In the genomic region with DNA sequence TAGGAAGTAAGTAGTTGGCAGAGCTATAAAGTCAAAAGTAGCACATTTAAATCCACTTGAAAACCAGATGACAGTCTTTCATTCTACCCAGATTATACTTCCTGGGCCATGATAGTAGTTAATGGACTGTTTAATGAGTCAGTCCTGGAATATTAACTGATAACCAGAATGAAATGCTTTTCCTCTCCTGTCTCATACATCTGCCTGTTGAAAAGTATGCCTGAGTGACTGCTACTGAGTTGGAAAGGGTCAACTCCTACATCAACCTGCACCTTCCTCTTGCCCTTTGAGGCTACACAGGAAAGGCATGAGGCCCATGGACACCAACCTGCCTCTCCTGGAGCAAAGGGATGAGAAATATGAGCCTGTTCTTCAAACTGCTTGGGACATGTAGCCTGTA, we compare ENCODE assay signal across 25 cellular contexts. TPM values are rescaled to one million over a fixed set of nuclear protein-coding genes. Genes with fewer than 3 reads are reported as not detected.
"Had no signal": no experiment of that assay in that cellular context is flagged by ENCODE, and none has a peak within 500 bp of the region (broad histone marks: within the 10 kb centered on the region; RNA-seq: fewer than 3 reads in every experiment).

No MANE protein-coding gene starts in this region.

- H3K36me3 Mint-ChIP-seq: immature natural killer cell; naive B cell; stimulated activated naive B cell treated with anti-CD40 and anti-IgM and Interleukin-4, amounts not matched to agents 10 μg/mL and 1 μg/mL and 100 μg/mL, for 72 hours had no signal

- H3K27ac ChIP-seq: epithelial cell of prostate, esophagus muscularis mucosa, gastrocnemius medialis, left lung, parathyroid adenoma, prostate gland, sigmoid colon, skin epidermis, thoracic aorta, transverse colon had no signal

- H3K4me1 Mint-ChIP-seq: immature natural killer cell; naive B cell; nephron; stimulated activated naive B cell treated with anti-CD40 and anti-IgM and Interleukin-4, amounts not matched to agents 10 μg/mL and 1 μg/mL and 100 μg/mL, for 72 hours; stimulated activated naive CD8-positive, alpha-beta T cell treated with anti-CD3 and anti-CD28 coated beads, Interleukin-15, amount 100 ng/mL, for 72 hours had no signal

- H3K27ac Mint-ChIP-seq: effector memory CD8-positive, alpha-beta T cell; naive B cell; nephron; stimulated activated naive B cell treated with anti-CD40 and anti-IgM and Interleukin-4, amounts not matched to agents 10 μg/mL and 1 μg/mL and 100 μg/mL, for 72 hours; stimulated activated naive CD8-positive, alpha-beta T cell treated with anti-CD3 and anti-CD28 coated beads, Interleukin-15, amount 100 ng/mL, for 72 hours had no signal

- H2AFZ ChIP-seq: parathyroid adenoma had no signal

- H3K9ac ChIP-seq: parathyroid adenoma had no signal

- H3K4me3 Mint-ChIP-seq: effector memory CD8-positive, alpha-beta T cell; immature natural killer cell; naive B cell; nephron; stimulated activated naive B cell treated with anti-CD40 and anti-IgM and Interleukin-4, amounts not matched to agents 10 μg/mL and 1 μg/mL and 100 μg/mL, for 72 hours; stimulated activated naive CD8-positive, alpha-beta T cell treated with anti-CD3 and anti-CD28 coated beads, Interleukin-15, amount 100 ng/mL, for 72 hours had no signal

- H3K27me3 Mint-ChIP-seq: stimulated activated naive B cell treated with anti-CD40 and anti-IgM and Interleukin-4, amounts not matched to agents 10 μg/mL and 1 μg/mL and 100 μg/mL, for 72 hours had no signal

- H3K4me3 ChIP-seq: esophagus muscularis mucosa, gastrocnemius medialis, left lung, lung, prostate gland, sigmoid colon, skin epidermis, thoracic aorta, transverse colon had no signal

- H3K4me1 ChIP-seq: gastrocnemius medialis, left lung, parathyroid adenoma, prostate gland, sigmoid colon, transverse colon had no signal

- H3K9me3 ChIP-seq: esophagus muscularis mucosa, gastrocnemius medialis, left lung, prostate gland, sigmoid colon, thoracic aorta, transverse colon had no signal

- H3K9me3 Mint-ChIP-seq: effector memory CD8-positive, alpha-beta T cell; nephron; stimulated activated naive B cell treated with anti-CD40 and anti-IgM and Interleukin-4, amounts not matched to agents 10 μg/mL and 1 μg/mL and 100 μg/mL, for 72 hours; stimulated activated naive CD8-positive, alpha-beta T cell treated with anti-CD3 and anti-CD28 coated beads, Interleukin-15, amount 100 ng/mL, for 72 hours had no signal

- ATAC-seq: effector memory CD8-positive, alpha-beta T cell; gastrocnemius medialis; left lung; stimulated activated naive B cell treated with anti-CD40 and anti-IgM and Interleukin-4, amounts not matched to agents 10 μg/mL and 1 μg/mL and 100 μg/mL, for 72 hours; stimulated activated naive CD8-positive, alpha-beta T cell treated with anti-CD3 and anti-CD28 coated beads, Interleukin-15, amount 100 ng/mL, for 72 hours had no signal

- H3K79me2 ChIP-seq: parathyroid adenoma had no signal

- H3K27me3 ChIP-seq: esophagus muscularis mucosa, gastrocnemius medialis, left lung, sigmoid colon, transverse colon had no signal

- DNase-seq: effector memory CD8-positive, alpha-beta T cell; gastrocnemius medialis; immature natural killer cell; kidney; left lung; naive B cell; retina; sigmoid colon; stimulated activated CD4-positive, alpha-beta T cell treated with anti-CD3 and anti-CD28 coated beads, Interleukin-2, amount 100 ng/mL, for 24 hours; stimulated activated CD4-positive, alpha-beta T cell treated with anti-CD3 and anti-CD28 coated beads, Interleukin-4, amount 100 ng/mL, for 4 hours; stimulated activated naive B cell treated with anti-CD40 and anti-IgM and Interleukin-4, amounts not matched to agents 10 μg/mL and 1 μg/mL and 100 μg/mL, for 72 hours; stimulated activated naive CD8-positive, alpha-beta T cell treated with anti-CD3 and anti-CD28 coated beads, Interleukin-15, amount 100 ng/mL, for 72 hours; transverse colon had no signal

- H3K36me3 ChIP-seq: esophagus muscularis mucosa, gastrocnemius medialis, left lung, prostate gland, sigmoid colon, thoracic aorta, transverse colon had no signal

RNA-seq across cellular contexts. Expression of gene COX7B2, which starts 36.0 kb away (rescaled TPM):
- total RNA-seq: esophagus muscularis mucosa, fibroblast of villous mesenchyme, gastrocnemius medialis, kidney, left lung, lung, omental fat pad, sigmoid colon, subcutaneous adipose tissue, thoracic aorta, transverse colon, urinary bladder had no signal

RNA-seq across cellular contexts. Expression of gene GABRA4, which starts 48.3 kb away (rescaled TPM):
- total RNA-seq: fibroblast of villous mesenchyme, left lung, omental fat pad, subcutaneous adipose tissue had no signal
